11 cellular contexts compared by ENCODE assay signal in the genomic region with DNA sequence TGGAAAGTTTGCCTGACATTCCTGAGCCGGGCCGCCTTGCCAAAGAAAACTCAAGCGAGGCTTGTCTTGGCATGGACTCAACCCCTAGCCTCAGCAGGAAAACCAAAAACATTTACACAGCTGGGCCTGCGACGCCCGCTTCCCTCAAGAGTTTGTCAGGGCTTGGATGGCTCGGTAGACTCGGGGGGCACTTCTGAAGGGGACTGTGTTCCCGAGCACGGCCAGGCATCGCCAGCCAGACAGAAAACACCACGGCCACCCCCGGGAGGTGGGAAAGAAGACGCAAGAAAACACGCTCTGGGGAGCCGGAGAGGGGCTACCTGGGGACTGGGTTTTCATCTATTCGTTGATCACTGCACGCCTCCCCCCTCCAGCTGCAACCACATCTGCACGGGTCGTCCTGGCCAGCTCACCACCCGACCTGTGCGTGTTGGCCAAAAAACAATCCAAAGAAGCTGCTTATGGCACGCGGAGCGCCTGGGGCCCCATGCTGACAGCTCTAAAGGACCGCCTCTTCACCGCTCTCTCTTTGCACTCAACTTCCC.
A peak's percentile ranks its signal among the peaks of the same experiment; 100 is the strongest.
DNase-seq lines count a peak whose midpoint lies in the region; ATAC-seq and TF ChIP-seq lines count a peak whose summit lies in the region.
"Had no signal": no experiment of that assay in that cellular context is flagged by ENCODE, and none has a peak within 500 bp of the region (broad histone marks: within the 10 kb centered on the region; RNA-seq: fewer than 3 reads in every experiment).

No MANE protein-coding gene starts in this region.

- no peaks in the 10 kb centered on the region for H3K9me3 ChIP-seq in subcutaneous abdominal adipose tissue (ENCODE audit: control insufficient read depth in 5 of 5, low read length in 5 of 5)

- H3K27me3 ChIP-seq in subcutaneous abdominal adipose tissue (ENCODE audit: control insufficient read depth in 5 of 5, insufficient read depth in 4 of 5, low read length in 5 of 5) = peaks cover 0 to 2% (median 0%) of the 10 kb centered on the region in 5 donors

- no peak for TF ChIP-seq CTCF in cardiac fibroblast (IDR thresholded peaks at IDR 0.05; ENCODE audit: low read depth, low read length)

- H3K9ac ChIP-seq in subcutaneous abdominal adipose tissue (ENCODE audit: low read length in 5 of 5) = no peak overlapping the region

- H3K4me3 ChIP-seq in cardiac fibroblast (replicated peaks in 1 of 2; ENCODE audit: low read depth in 2 of 2, low read length in 2 of 2) (peak overlapping the region in 1 of 2 donors; percentile 11), subcutaneous abdominal adipose tissue (ENCODE audit: low read depth in 1 of 5, low read length in 5 of 5) (peak overlapping the region in 2 of 5 donors; percentile 12 to 13)

- no peaks in the 10 kb centered on the region for H3K36me3 ChIP-seq in subcutaneous abdominal adipose tissue (ENCODE audit: control insufficient read depth in 5 of 5, insufficient read depth in 5 of 5, low read length in 5 of 5)

- DNase-seq in HS-5 (ENCODE audit: low read depth) (peak; percentile 51), cardiac fibroblast (ENCODE audit: low read depth in 2 of 2) (peak; percentile 97 to 98), kidney tubule cell (ENCODE audit: low spot score) (peak; percentile 49), NCI-H2196 (lab: John Stamatoyannopoulos, UW; ENCODE audit: unreplicated experiment) (no peak), COLO829 (ENCODE audit: low spot score) (no peak), cerebellar nuclear complex (lab: John Stamatoyannopoulos, UW) (no peak)
- DNase-seq: cortex of kidney; stimulated activated CD4-positive, alpha-beta T cell treated with anti-CD3 and anti-CD28 coated beads, Interleukin-4, amount 100 ng/mL, for 1 hour; T-helper 9 cell had no signal

- ATAC-seq in GM18858 (IDR thresholded peaks at IDR 0.05; ENCODE audit: unreplicated experiment) = no peak

- peak overlapping the region; percentile 30 for H3K27ac ChIP-seq in subcutaneous abdominal adipose tissue (ENCODE audit: low read depth, low read length)

- peaks cover 2 to 13% (median 11%) of the 10 kb centered on the region in 5 donors for H3K4me1 ChIP-seq in subcutaneous abdominal adipose tissue (ENCODE audit: control insufficient read depth in 5 of 5, insufficient read depth in 5 of 5, low read length in 5 of 5)

Comparison
In these comparisons a context has a peak if more than half of its experiments do, and no peak if none do; other contexts are left out.
1. DNase-seq: peak in HS-5 (single experiment), cardiac fibroblast (2 of 2) and kidney tubule cell (single experiment); none in NCI-H2196 (single experiment), COLO829 (single experiment) and cerebellar nuclear complex (0 of 2).